1 cellular context compared by ENCODE assay signal in genomic region chr2:69382547-69382946, GRCh38.
TF ChIP-seq lines count a peak whose summit lies in the region.

No MANE protein-coding gene starts in this region.

TF ChIP-seq in GM23338, 12 proteins besides CTCF, POLR2A, EP300 and RAD21:
- TF ChIP-seq JUNB (IDR thresholded peaks at IDR 0.05; ENCODE audit: unreplicated experiment) (no peak), STAT1 (IDR thresholded peaks at IDR 0.05; ENCODE audit: unreplicated experiment) (no peak), NANOG (IDR thresholded peaks at IDR 0.05; ENCODE audit: borderline replicate concordance) (no peak), CREB1 (CRISPR knock-in tag; IDR thresholded peaks at IDR 0.05; ENCODE audit: low read depth) (no peak), ZNF114 (CRISPR knock-in tag; IDR thresholded peaks at IDR 0.05) (no peak)
- TF ChIP-seq, protein P1, sequence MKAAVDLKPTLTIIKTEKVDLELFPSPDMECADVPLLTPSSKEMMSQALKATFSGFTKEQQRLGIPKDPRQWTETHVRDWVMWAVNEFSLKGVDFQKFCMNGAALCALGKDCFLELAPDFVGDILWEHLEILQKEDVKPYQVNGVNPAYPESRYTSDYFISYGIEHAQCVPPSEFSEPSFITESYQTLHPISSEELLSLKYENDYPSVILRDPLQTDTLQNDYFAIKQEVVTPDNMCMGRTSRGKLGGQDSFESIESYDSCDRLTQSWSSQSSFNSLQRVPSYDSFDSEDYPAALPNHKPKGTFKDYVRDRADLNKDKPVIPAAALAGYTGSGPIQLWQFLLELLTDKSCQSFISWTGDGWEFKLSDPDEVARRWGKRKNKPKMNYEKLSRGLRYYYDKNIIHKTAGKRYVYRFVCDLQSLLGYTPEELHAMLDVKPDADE (IDR thresholded peaks at IDR 0.05), result no peak
- TF ChIP-seq, protein P2, sequence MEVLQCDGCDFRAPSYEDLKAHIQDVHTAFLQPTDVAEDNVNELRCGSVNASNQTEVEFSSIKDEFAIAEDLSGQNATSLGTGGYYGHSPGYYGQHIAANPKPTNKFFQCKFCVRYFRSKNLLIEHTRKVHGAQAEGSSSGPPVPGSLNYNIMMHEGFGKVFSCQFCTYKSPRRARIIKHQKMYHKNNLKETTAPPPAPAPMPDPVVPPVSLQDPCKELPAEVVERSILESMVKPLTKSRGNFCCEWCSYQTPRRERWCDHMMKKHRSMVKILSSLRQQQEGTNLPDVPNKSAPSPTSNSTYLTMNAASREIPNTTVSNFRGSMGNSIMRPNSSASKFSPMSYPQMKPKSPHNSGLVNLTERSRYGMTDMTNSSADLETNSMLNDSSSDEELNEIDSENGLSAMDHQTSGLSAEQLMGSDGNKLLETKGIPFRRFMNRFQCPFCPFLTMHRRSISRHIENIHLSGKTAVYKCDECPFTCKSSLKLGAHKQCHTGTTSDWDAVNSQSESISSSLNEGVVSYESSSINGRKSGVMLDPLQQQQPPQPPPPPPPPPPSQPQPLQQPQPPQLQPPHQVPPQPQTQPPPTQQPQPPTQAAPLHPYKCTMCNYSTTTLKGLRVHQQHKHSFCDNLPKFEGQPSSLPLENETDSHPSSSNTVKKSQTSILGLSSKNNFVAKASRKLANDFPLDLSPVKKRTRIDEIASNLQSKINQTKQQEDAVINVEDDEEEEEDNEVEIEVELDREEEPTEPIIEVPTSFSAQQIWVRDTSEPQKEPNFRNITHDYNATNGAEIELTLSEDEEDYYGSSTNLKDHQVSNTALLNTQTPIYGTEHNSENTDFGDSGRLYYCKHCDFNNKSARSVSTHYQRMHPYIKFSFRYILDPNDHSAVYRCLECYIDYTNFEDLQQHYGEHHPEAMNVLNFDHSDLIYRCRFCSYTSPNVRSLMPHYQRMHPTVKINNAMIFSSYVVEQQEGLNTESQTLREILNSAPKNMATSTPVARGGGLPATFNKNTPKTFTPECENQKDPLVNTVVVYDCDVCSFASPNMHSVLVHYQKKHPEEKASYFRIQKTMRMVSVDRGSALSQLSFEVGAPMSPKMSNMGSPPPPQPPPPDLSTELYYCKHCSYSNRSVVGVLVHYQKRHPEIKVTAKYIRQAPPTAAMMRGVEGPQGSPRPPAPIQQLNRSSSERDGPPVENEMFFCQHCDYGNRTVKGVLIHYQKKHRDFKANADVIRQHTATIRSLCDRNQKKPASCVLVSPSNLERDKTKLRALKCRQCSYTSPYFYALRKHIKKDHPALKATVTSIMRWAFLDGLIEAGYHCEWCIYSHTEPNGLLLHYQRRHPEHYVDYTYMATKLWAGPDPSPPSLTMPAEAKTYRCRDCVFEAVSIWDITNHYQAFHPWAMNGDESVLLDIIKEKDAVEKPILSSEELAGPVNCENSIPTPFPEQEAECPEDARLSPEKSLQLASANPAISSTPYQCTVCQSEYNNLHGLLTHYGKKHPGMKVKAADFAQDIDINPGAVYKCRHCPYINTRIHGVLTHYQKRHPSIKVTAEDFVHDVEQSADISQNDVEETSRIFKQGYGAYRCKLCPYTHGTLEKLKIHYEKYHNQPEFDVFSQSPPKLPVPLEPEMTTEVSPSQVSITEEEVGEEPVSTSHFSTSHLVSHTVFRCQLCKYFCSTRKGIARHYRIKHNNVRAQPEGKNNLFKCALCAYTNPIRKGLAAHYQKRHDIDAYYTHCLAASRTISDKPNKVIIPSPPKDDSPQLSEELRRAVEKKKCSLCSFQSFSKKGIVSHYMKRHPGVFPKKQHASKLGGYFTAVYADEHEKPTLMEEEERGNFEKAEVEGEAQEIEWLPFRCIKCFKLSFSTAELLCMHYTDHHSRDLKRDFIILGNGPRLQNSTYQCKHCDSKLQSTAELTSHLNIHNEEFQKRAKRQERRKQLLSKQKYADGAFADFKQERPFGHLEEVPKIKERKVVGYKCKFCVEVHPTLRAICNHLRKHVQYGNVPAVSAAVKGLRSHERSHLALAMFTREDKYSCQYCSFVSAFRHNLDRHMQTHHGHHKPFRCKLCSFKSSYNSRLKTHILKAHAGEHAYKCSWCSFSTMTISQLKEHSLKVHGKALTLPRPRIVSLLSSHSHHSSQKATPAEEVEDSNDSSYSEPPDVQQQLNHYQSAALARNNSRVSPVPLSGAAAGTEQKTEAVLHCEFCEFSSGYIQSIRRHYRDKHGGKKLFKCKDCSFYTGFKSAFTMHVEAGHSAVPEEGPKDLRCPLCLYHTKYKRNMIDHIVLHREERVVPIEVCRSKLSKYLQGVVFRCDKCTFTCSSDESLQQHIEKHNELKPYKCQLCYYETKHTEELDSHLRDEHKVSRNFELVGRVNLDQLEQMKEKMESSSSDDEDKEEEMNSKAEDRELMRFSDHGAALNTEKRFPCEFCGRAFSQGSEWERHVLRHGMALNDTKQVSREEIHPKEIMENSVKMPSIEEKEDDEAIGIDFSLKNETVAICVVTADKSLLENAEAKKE (CRISPR knock-in tag; IDR thresholded peaks at IDR 0.05), result no peak
TF ChIP-seq in GM23338: peak in this region for 0.
